In genomic region chr19:24062222-24062621, GRCh38 we compare ENCODE assay signal across 27 cellular contexts. TPM values are rescaled to one million over a fixed set of nuclear protein-coding genes. Genes with fewer than 3 reads are reported as not detected.
DNase-seq lines count a peak whose midpoint lies in the region; ATAC-seq, FAIRE-seq and TF ChIP-seq lines count a peak whose summit lies in the region.
"Had no signal": no experiment of that assay in that cellular context is flagged by ENCODE, and none has a peak within 500 bp of the region (broad histone marks: within the 10 kb centered on the region; RNA-seq: fewer than 3 reads in every experiment).

No MANE protein-coding gene starts in this region.

- H3K4me1 ChIP-seq in transverse colon = no peaks in the 10 kb centered on the region
- H3K4me1 ChIP-seq: esophagus muscularis mucosa, sigmoid colon, thyroid gland had no signal

- H3K9me3 Mint-ChIP-seq in activated CD8-positive, alpha-beta T cell treated with anti-CD3 and anti-CD28 coated beads for 36 hours = no peaks in the 10 kb centered on the region
- H3K9me3 Mint-ChIP-seq in activated CD8-positive, alpha-beta T cell treated with anti-CD3 and anti-CD28 coated beads, Interleukin-2, amount 10 ng/mL, durations not matched to agents 7 days and 5 days (ENCODE audit: insufficient read depth) = no peaks in the 10 kb centered on the region
- H3K9me3 Mint-ChIP-seq in natural killer cell (no peaks in the 10 kb centered on the region), WTC11 (no peaks in the 10 kb centered on the region)
- H3K9me3 Mint-ChIP-seq: activated naive CD4-positive, alpha-beta T cell treated with anti-CD3 and anti-CD28 coated beads, Interleukin-2, amount 10 ng/mL, durations not matched to agents 7 days and 5 days; effector memory CD8-positive, alpha-beta T cell; stimulated activated memory B cell treated with anti-CD40 and anti-IgM and Interleukin-4, amounts not matched to agents 10 μg/mL and 1 μg/mL and 100 μg/mL, for 72 hours had no signal

- TF ChIP-seq CTCF in activated CD8-positive, alpha-beta T cell treated with anti-CD3 and anti-CD28 coated beads for 36 hours (IDR thresholded peaks at IDR 0.05) = no peak
- TF ChIP-seq CTCF in natural killer cell (IDR thresholded peaks at IDR 0.05) (no peak), transverse colon (IDR thresholded peaks at IDR 0.05) (no peak), WTC11 (IDR thresholded peaks at IDR 0.05) (no peak)

- peak overlapping the region; percentile 45 for H3K27ac Mint-ChIP-seq in activated CD8-positive, alpha-beta T cell treated with anti-CD3 and anti-CD28 coated beads for 36 hours
- H3K27ac Mint-ChIP-seq in activated CD8-positive, alpha-beta T cell treated with anti-CD3 and anti-CD28 coated beads, Interleukin-2, amount 10 ng/mL, durations not matched to agents 7 days and 5 days = no peak overlapping the region
- H3K27ac Mint-ChIP-seq in natural killer cell (no peak overlapping the region), WTC11 (no peak overlapping the region)
- H3K27ac Mint-ChIP-seq: activated naive CD4-positive, alpha-beta T cell treated with anti-CD3 and anti-CD28 coated beads, Interleukin-2, amount 10 ng/mL, durations not matched to agents 7 days and 5 days; effector memory CD8-positive, alpha-beta T cell; stimulated activated memory B cell treated with anti-CD40 and anti-IgM and Interleukin-4, amounts not matched to agents 10 μg/mL and 1 μg/mL and 100 μg/mL, for 72 hours had no signal

- peaks cover 6% of the 10 kb centered on the region for H3K4me1 Mint-ChIP-seq in activated CD8-positive, alpha-beta T cell treated with anti-CD3 and anti-CD28 coated beads for 36 hours (ENCODE audit: low read depth)
- peaks cover 3% of the 10 kb centered on the region for H3K4me1 Mint-ChIP-seq in activated CD8-positive, alpha-beta T cell treated with anti-CD3 and anti-CD28 coated beads, Interleukin-2, amount 10 ng/mL, durations not matched to agents 7 days and 5 days (ENCODE audit: low read depth)
- H3K4me1 Mint-ChIP-seq in natural killer cell (peaks cover 7 to 27% of the 10 kb centered on the region in 2 donors), WTC11 (no peaks in the 10 kb centered on the region)
- H3K4me1 Mint-ChIP-seq: activated naive CD4-positive, alpha-beta T cell treated with anti-CD3 and anti-CD28 coated beads, Interleukin-2, amount 10 ng/mL, durations not matched to agents 7 days and 5 days; stimulated activated memory B cell treated with anti-CD40 and anti-IgM and Interleukin-4, amounts not matched to agents 10 μg/mL and 1 μg/mL and 100 μg/mL, for 72 hours had no signal

- ATAC-seq in activated CD8-positive, alpha-beta T cell treated with anti-CD3 and anti-CD28 coated beads for 36 hours = peak; percentile 73
- no peak for ATAC-seq in activated CD8-positive, alpha-beta T cell treated with anti-CD3 and anti-CD28 coated beads, Interleukin-2, amount 10 ng/mL, durations not matched to agents 7 days and 5 days
- ATAC-seq in GM18519 (IDR thresholded peaks at IDR 0.05; ENCODE audit: low FRiP score, unreplicated experiment) (peak; percentile 44), sciatic nerve (peak; percentile 15), natural killer cell (no peak), WTC11 (no peak)
- ATAC-seq: effector memory CD8-positive, alpha-beta T cell; HCT116; left lobe of liver; naive thymus-derived CD4-positive, alpha-beta T cell; Right ventricle myocardium inferior; stimulated activated memory B cell treated with anti-CD40 and anti-IgM and Interleukin-4, amounts not matched to agents 10 μg/mL and 1 μg/mL and 100 μg/mL, for 72 hours had no signal

- no peak overlapping the region for H3K4me3 Mint-ChIP-seq in activated CD8-positive, alpha-beta T cell treated with anti-CD3 and anti-CD28 coated beads for 36 hours
- H3K4me3 Mint-ChIP-seq in activated CD8-positive, alpha-beta T cell treated with anti-CD3 and anti-CD28 coated beads, Interleukin-2, amount 10 ng/mL, durations not matched to agents 7 days and 5 days = no peak overlapping the region
- H3K4me3 Mint-ChIP-seq in natural killer cell (no peak overlapping the region), WTC11 (no peak overlapping the region)
- H3K4me3 Mint-ChIP-seq: activated CD4-positive, alpha-beta T cell treated with anti-CD3 and anti-CD28 coated beads, Interleukin-2, amount 10 ng/mL, durations not matched to agents 24 days and 14 days; activated naive CD4-positive, alpha-beta T cell treated with anti-CD3 and anti-CD28 coated beads, Interleukin-2, amount 10 ng/mL, durations not matched to agents 7 days and 5 days; effector memory CD8-positive, alpha-beta T cell; naive thymus-derived CD4-positive, alpha-beta T cell; stimulated activated memory B cell treated with anti-CD40 and anti-IgM and Interleukin-4, amounts not matched to agents 10 μg/mL and 1 μg/mL and 100 μg/mL, for 72 hours had no signal

- no peak for TF ChIP-seq EP300 in transverse colon (IDR thresholded peaks at IDR 0.05; ENCODE audit: low read depth)

- FAIRE-seq in RCC 7860 (lab: Jason Lieb, UNC) = no peak
- FAIRE-seq: GM12892, TTC549 had no signal

- TF ChIP-seq POLR2A in transverse colon (IDR thresholded peaks at IDR 0.05) = no peak

- H3K27ac ChIP-seq in transverse colon = no peak overlapping the region
- H3K27ac ChIP-seq: C4-2B, esophagus muscularis mucosa, parathyroid adenoma, sigmoid colon, thyroid gland had no signal

- DNase-seq in activated CD8-positive, alpha-beta T cell treated with anti-CD3 and anti-CD28 coated beads for 36 hours = peak; percentile 13
- DNase-seq in activated CD8-positive, alpha-beta T cell treated with anti-CD3 and anti-CD28 coated beads, Interleukin-2, amount 10 ng/mL, durations not matched to agents 7 days and 5 days = no peak
- DNase-seq in RCC 7860 (ENCODE audit: low spot score) = peak; percentile 5
- DNase-seq in sciatic nerve (ENCODE audit: low spot score) = no peak
- no peak for DNase-seq in natural killer cell
- no peak for DNase-seq in transverse colon
- DNase-seq in WTC11 (ENCODE audit: low spot score) = no peak
- DNase-seq: activated CD4-positive, alpha-beta T cell treated with anti-CD3 and anti-CD28 coated beads, Interleukin-2, amount 10 ng/mL, durations not matched to agents 24 days and 14 days; activated naive CD4-positive, alpha-beta T cell treated with anti-CD3 and anti-CD28 coated beads, Interleukin-2, amount 10 ng/mL, durations not matched to agents 7 days and 5 days; effector memory CD8-positive, alpha-beta T cell; GDM1; naive thymus-derived CD4-positive, alpha-beta T cell; NCI-H1105; NCI-H2081; NCI-H69; sigmoid colon; thyroid gland had no signal

- no peaks in the 10 kb centered on the region for H3K9me3 ChIP-seq in transverse colon
- H3K9me3 ChIP-seq: esophagus muscularis mucosa, sigmoid colon, thyroid gland had no signal

- H3K4me3 ChIP-seq in transverse colon = no peak overlapping the region
- H3K4me3 ChIP-seq: esophagus muscularis mucosa, sigmoid colon, thyroid gland had no signal

- no peaks in the 10 kb centered on the region for H3K36me3 ChIP-seq in transverse colon

- H3K27me3 Mint-ChIP-seq in activated CD8-positive, alpha-beta T cell treated with anti-CD3 and anti-CD28 coated beads for 36 hours = no peaks in the 10 kb centered on the region
- H3K27me3 Mint-ChIP-seq in activated CD8-positive, alpha-beta T cell treated with anti-CD3 and anti-CD28 coated beads, Interleukin-2, amount 10 ng/mL, durations not matched to agents 7 days and 5 days (ENCODE audit: low read depth) = no peaks in the 10 kb centered on the region
- H3K27me3 Mint-ChIP-seq in natural killer cell (ENCODE audit: low read depth in 2 of 2) (no peaks in the 10 kb centered on the region), WTC11 (ENCODE audit: low read depth) (no peaks in the 10 kb centered on the region)
- H3K27me3 Mint-ChIP-seq: activated CD4-positive, alpha-beta T cell treated with anti-CD3 and anti-CD28 coated beads, Interleukin-2, amount 10 ng/mL, durations not matched to agents 24 days and 14 days; activated naive CD4-positive, alpha-beta T cell treated with anti-CD3 and anti-CD28 coated beads, Interleukin-2, amount 10 ng/mL, durations not matched to agents 7 days and 5 days; effector memory CD8-positive, alpha-beta T cell; naive thymus-derived CD4-positive, alpha-beta T cell; stimulated activated memory B cell treated with anti-CD40 and anti-IgM and Interleukin-4, amounts not matched to agents 10 μg/mL and 1 μg/mL and 100 μg/mL, for 72 hours had no signal

- CTCF ChIA-PET in activated CD8-positive, alpha-beta T cell treated with anti-CD3 and anti-CD28 coated beads for 36 hours (lab: Charles Lee) = no interaction called here
- CTCF ChIA-PET in activated CD8-positive, alpha-beta T cell treated with anti-CD3 and anti-CD28 coated beads, Interleukin-2, amount 10 ng/mL, durations not matched to agents 7 days and 5 days (lab: Charles Lee) = no interaction called here
- CTCF ChIA-PET in WTC11 (lab: Charles Lee) = no interaction called here

- no peaks in the 10 kb centered on the region for H3K27me3 ChIP-seq in transverse colon
- H3K27me3 ChIP-seq: esophagus muscularis mucosa, sigmoid colon, thyroid gland had no signal

- intact Hi-C loops in activated CD8-positive, alpha-beta T cell treated with anti-CD3 and anti-CD28 coated beads for 36 hours (cut with micrococcal nuclease) = no loop called here
- intact Hi-C loops in sciatic nerve (cut with DNase I) (no loop called here), natural killer cell (cut with micrococcal nuclease) (no loop called here), transverse colon (cut with DNase I; ENCODE audit: low total_unique reads) (no loop called here)

- in situ Hi-C loops in transverse colon (cut with MboI; ENCODE audit: low pct_ligation_motif_present in 1 of 4, low pct_unique_long_range_greater_than_20kb in 1 of 4, low sequenced_read_pairs in 3 of 4) = no loop called here

- POLR2A ChIA-PET in activated CD8-positive, alpha-beta T cell treated with anti-CD3 and anti-CD28 coated beads for 36 hours (lab: Charles Lee) = no interaction called here
- POLR2A ChIA-PET in activated CD8-positive, alpha-beta T cell treated with anti-CD3 and anti-CD28 coated beads, Interleukin-2, amount 10 ng/mL, durations not matched to agents 7 days and 5 days (lab: Charles Lee) = no interaction called here
- POLR2A ChIA-PET in WTC11 (lab: Charles Lee) = no interaction called here

- H3K36me3 Mint-ChIP-seq in activated CD8-positive, alpha-beta T cell treated with anti-CD3 and anti-CD28 coated beads for 36 hours (ENCODE audit: low read depth) = peaks cover 39% of the 10 kb centered on the region
- peaks cover 50% of the 10 kb centered on the region for H3K36me3 Mint-ChIP-seq in activated CD8-positive, alpha-beta T cell treated with anti-CD3 and anti-CD28 coated beads, Interleukin-2, amount 10 ng/mL, durations not matched to agents 7 days and 5 days (ENCODE audit: low read depth)
- no peaks in the 10 kb centered on the region for H3K36me3 Mint-ChIP-seq in natural killer cell
- H3K36me3 Mint-ChIP-seq in WTC11 = peaks cover 70% of the 10 kb centered on the region

RNA-seq across cellular contexts. Expression of gene ZNF254, which starts 24.8 kb away (rescaled TPM):
- total RNA-seq in activated CD8-positive, alpha-beta T cell treated with anti-CD3 and anti-CD28 coated beads for 36 hours = 10 to 100 TPM in 1 of 2 experiments, 1 to 10 TPM in 1; 9.7 to 10.0 TPM
- 10 to 100 TPM; 13.0 to 13.1 TPM for total RNA-seq in activated CD8-positive, alpha-beta T cell treated with anti-CD3 and anti-CD28 coated beads, Interleukin-2, amount 10 ng/mL, durations not matched to agents 7 days and 5 days
- total RNA-seq in sciatic nerve = 22.2 TPM
- total RNA-seq in natural killer cell = 10 to 100 TPM; 16.7 to 20.5 (median 19.8) TPM
- 10 to 100 TPM in 3 of 4 donors, 1 to 10 TPM in 1; 5.2 to 25.1 (median 21.4) TPM for total RNA-seq in transverse colon
- total RNA-seq in WTC11 (2021) = 28.0 to 34.5 TPM (median 28.9 TPM) in 3 replicates

Comparison
In these comparisons a context has a peak if more than half of its experiments do, and no peak if none do; other contexts are left out.
1. ATAC-seq: peak in activated CD8-positive, alpha-beta T cell treated with anti-CD3 and anti-CD28 coated beads for 36 hours (single experiment), GM18519 (single experiment) and sciatic nerve (single experiment); none in activated CD8-positive, alpha-beta T cell treated with anti-CD3 and anti-CD28 coated beads, Interleukin-2, amount 10 ng/mL, durations not matched to agents 7 days and 5 days (single experiment), natural killer cell (0 of 3) and WTC11 (single experiment).
2. DNase-seq: peak in activated CD8-positive, alpha-beta T cell treated with anti-CD3 and anti-CD28 coated beads for 36 hours (single experiment) and RCC 7860 (single experiment); none in activated CD8-positive, alpha-beta T cell treated with anti-CD3 and anti-CD28 coated beads, Interleukin-2, amount 10 ng/mL, durations not matched to agents 7 days and 5 days (single experiment), sciatic nerve (single experiment), natural killer cell (single experiment), transverse colon (single experiment) and WTC11 (single experiment).